ENCODE assay signal across 8 cellular contexts in genomic region chr7:112788778-112789343, GRCh38. TPM values are rescaled to one million over a fixed set of nuclear protein-coding genes. Genes with fewer than 3 reads are reported as not detected.
A peak's percentile ranks its signal among the peaks of the same experiment; 100 is the strongest.
DNase-seq lines count a peak whose midpoint lies in the region; ATAC-seq and TF ChIP-seq lines count a peak whose summit lies in the region.

No MANE protein-coding gene starts in this region.

- ATAC-seq in Right ventricle myocardium inferior, result no peak

- H3K4me3 ChIP-seq in HFF-Myc (replicated peaks; ENCODE audit: low read depth, low read length), result peak overlapping the region; percentile 63
- H3K4me3 ChIP-seq in mucosa of stomach (ENCODE audit: low read length), result peak overlapping the region; percentile 95

- no peaks in the 10 kb centered on the region for H3K9me3 ChIP-seq in mucosa of stomach (ENCODE audit: control insufficient read depth, low read length)

- H3K36me3 ChIP-seq in mucosa of stomach (ENCODE audit: control insufficient read depth, insufficient read depth, low read length), result no peaks in the 10 kb centered on the region

- H3K9me3 Mint-ChIP-seq in brain, result peaks cover 0 to 6% (median 0%) of the 10 kb centered on the region in 5 experiments

- DNase-seq in HFF-Myc (ENCODE audit: extremely low read depth, low read depth) (no peak), NCI-H1105 treated with DMSO at 0.1 percent for 48 hours (lab: John Stamatoyannopoulos, UW) (no peak), iPS-NIHi11 (ENCODE audit: low spot score) (no peak), DMS153 (lab: John Stamatoyannopoulos, UW) (no peak), Right ventricle myocardium inferior (ENCODE audit: missing footprints) (no peak)

- H3K27me3 Mint-ChIP-seq in brain, result peaks cover 5% of the 10 kb centered on the region

- H3K4me3 Mint-ChIP-seq in brain, result peak overlapping the region; percentile 92 to 98 (median 94)

- peaks cover 36% of the 10 kb centered on the region for H3K4me1 Mint-ChIP-seq in brain

- peak overlapping the region; percentile 90 for H3K9ac ChIP-seq in mucosa of stomach (ENCODE audit: low read length)

- H3K36me3 Mint-ChIP-seq in brain, result peaks cover 13% of the 10 kb centered on the region

- H3K27me3 ChIP-seq in mucosa of stomach (ENCODE audit: control insufficient read depth, insufficient read depth, low read length), result no peaks in the 10 kb centered on the region

- peak overlapping the region; percentile 19 to 93 (median 92) for H3K27ac Mint-ChIP-seq in brain

- peaks cover 12% of the 10 kb centered on the region for H3K4me1 ChIP-seq in mucosa of stomach (ENCODE audit: control insufficient read depth, insufficient read depth, low read length)

- intact Hi-C loops in Right ventricle myocardium inferior (cut with DNase I), result loop anchor here (5.0 kb wide), 1 partner anchor 122 kb away; no protein-coding TSS in a partner anchor

- H3K27ac ChIP-seq in 22Rv1, result peak overlapping the region; percentile 85

- TF ChIP-seq CTCF in 22Rv1 (IDR thresholded peaks at IDR 0.05) (no peak), HFF-Myc (IDR thresholded peaks at IDR 0.05; ENCODE audit: low read depth, low read length, missing control alignments) (no peak), brain (conservative IDR thresholded peaks at IDR 0.05) (no peak)

RNA-seq across cellular contexts. Expression of gene TMEM168, which starts 1.3 kb away (rescaled TPM):
- polyA plus RNA-seq in brain (ENCODE audit: insufficient read depth, low read depth, low replicate concordance), result 6.5 TPM
- total RNA-seq in Right ventricle myocardium inferior, result 12.8 TPM
